1 cellular context compared by ENCODE assay signal in genomic region chr19:15417699-15418098, GRCh38.
TF ChIP-seq lines count a peak whose summit lies in the region.

No MANE protein-coding gene starts in this region.

TF ChIP-seq in IMR-90, 13 proteins besides CTCF, POLR2A, EP300 and RAD21 (continued from another document):
- no peak for TF ChIP-seq FOS (IDR thresholded peaks at IDR 0.05; ENCODE audit: low read depth, low read length)
